ENCODE assay signal across 13 cellular contexts in the genomic region with DNA sequence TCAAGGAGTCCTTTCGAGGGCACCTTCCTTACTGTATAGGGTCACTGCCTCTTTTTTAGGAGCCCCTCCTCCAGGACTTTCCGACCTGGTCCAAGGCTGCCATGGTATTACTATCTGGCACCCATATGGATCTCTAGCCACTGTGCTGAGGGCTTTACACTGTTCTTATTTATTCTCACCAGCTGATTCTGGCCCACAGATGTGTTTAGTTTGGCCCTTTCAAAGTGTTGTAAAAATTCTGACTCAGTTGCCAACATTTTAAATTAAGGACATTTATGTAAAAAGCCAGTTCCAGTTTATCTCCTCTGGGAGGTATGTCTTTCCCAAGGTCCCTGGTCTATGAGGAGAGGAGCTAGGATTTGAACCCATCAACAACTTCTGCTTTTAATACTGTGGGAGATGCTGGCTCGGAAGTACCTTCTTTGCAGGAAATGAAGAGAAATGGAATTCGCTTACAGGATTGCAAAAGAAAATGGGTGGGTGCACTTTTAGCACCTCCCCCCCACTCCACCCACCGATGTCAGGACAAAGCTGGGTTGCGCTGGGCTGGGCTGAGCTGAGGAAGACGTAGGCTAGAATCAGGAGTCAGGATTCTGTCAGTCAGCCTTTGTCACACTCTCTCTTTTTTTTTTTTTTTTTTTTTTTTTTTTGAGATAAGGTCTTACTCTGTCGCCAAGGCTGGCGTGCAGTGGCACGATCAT. TPM values are rescaled to one million over a fixed set of nuclear protein-coding genes. Genes with fewer than 3 reads are reported as not detected.
A peak's percentile ranks its signal among the peaks of the same experiment; 100 is the strongest.
DNase-seq lines count a peak whose midpoint lies in the region; ATAC-seq and TF ChIP-seq lines count a peak whose summit lies in the region.
"Had no signal": no experiment of that assay in that cellular context is flagged by ENCODE, and none has a peak within 500 bp of the region (broad histone marks: within the 10 kb centered on the region; RNA-seq: fewer than 3 reads in every experiment).

No MANE protein-coding gene starts in this region.

- no peaks in the 10 kb centered on the region for H3K9me3 Mint-ChIP-seq in stimulated activated effector memory CD8-positive, alpha-beta T cell treated with anti-CD3 and anti-CD28 coated beads, Interleukin-12 subunit alpha, Interleukin-12 subunit beta, amount 100 ng/mL, for 72 hours
- H3K9me3 Mint-ChIP-seq: activated CD4-positive, alpha-beta T cell treated with anti-CD3 and anti-CD28 coated beads, Interleukin-2, amount 10 ng/mL, durations not matched to agents 24 days and 14 days had no signal

- intact Hi-C loops in left cardiac atrium (cut with DNase I), result no loop called here

- H3K27ac ChIP-seq in WERI-Rb-1, result peak overlapping the region; percentile 54
- H3K27ac ChIP-seq: SK-N-MC had no signal

- no peak overlapping the region for H3K4me3 Mint-ChIP-seq in stimulated activated effector memory CD8-positive, alpha-beta T cell treated with anti-CD3 and anti-CD28 coated beads, Interleukin-12 subunit alpha, Interleukin-12 subunit beta, amount 100 ng/mL, for 72 hours
- H3K4me3 Mint-ChIP-seq: activated CD4-positive, alpha-beta T cell treated with anti-CD3 and anti-CD28 coated beads, Interleukin-2, amount 10 ng/mL, durations not matched to agents 24 days and 14 days had no signal

- peak; percentile 67 to 84 for ATAC-seq in left cardiac atrium
- no peak for ATAC-seq in stimulated activated effector memory CD8-positive, alpha-beta T cell treated with anti-CD3 and anti-CD28 coated beads, Interleukin-12 subunit alpha, Interleukin-12 subunit beta, amount 100 ng/mL, for 72 hours
- no peak for ATAC-seq in GM19328 (IDR thresholded peaks at IDR 0.05; ENCODE audit: unreplicated experiment)

- peaks cover 25% of the 10 kb centered on the region for H3K36me3 Mint-ChIP-seq in stimulated activated effector memory CD8-positive, alpha-beta T cell treated with anti-CD3 and anti-CD28 coated beads, Interleukin-12 subunit alpha, Interleukin-12 subunit beta, amount 100 ng/mL, for 72 hours

- peak overlapping the region; percentile 82 for H3K27ac Mint-ChIP-seq in stimulated activated effector memory CD8-positive, alpha-beta T cell treated with anti-CD3 and anti-CD28 coated beads, Interleukin-12 subunit alpha, Interleukin-12 subunit beta, amount 100 ng/mL, for 72 hours

- H3K27me3 ChIP-seq in WERI-Rb-1 (ENCODE audit: insufficient read depth, low read depth, severe bottlenecking), result no peaks in the 10 kb centered on the region

- H3K36me3 ChIP-seq in WERI-Rb-1, result peaks cover 5% of the 10 kb centered on the region

- peaks cover 88% of the 10 kb centered on the region for H3K4me1 Mint-ChIP-seq in stimulated activated effector memory CD8-positive, alpha-beta T cell treated with anti-CD3 and anti-CD28 coated beads, Interleukin-12 subunit alpha, Interleukin-12 subunit beta, amount 100 ng/mL, for 72 hours

- TF ChIP-seq CTCF in WERI-Rb-1 (IDR thresholded peaks at IDR 0.05; ENCODE audit: low read depth, low read length), result no peak

- no peak overlapping the region for H3K4me3 ChIP-seq in WERI-Rb-1 (ENCODE audit: low read depth, low read length)
- H3K4me3 ChIP-seq: SK-N-MC had no signal

- DNase-seq in EH (ENCODE audit: low read depth) (peak; percentile 38), WERI-Rb-1 (no peak), left cardiac atrium (peak; percentile 85), NCI-H2227 (lab: John Stamatoyannopoulos, UW; ENCODE audit: unreplicated experiment) (no peak), NCI-H345 (lab: John Stamatoyannopoulos, UW) (no peak), NCI-H774 (lab: John Stamatoyannopoulos, UW) (no peak)
- no peak for DNase-seq in stimulated activated effector memory CD8-positive, alpha-beta T cell treated with anti-CD3 and anti-CD28 coated beads, Interleukin-12 subunit alpha, Interleukin-12 subunit beta, amount 100 ng/mL, for 72 hours (ENCODE audit: low spot score in 2 of 2)
- DNase-seq: activated CD4-positive, alpha-beta T cell treated with anti-CD3 and anti-CD28 coated beads, Interleukin-2, amount 10 ng/mL, durations not matched to agents 24 days and 14 days; NCI-H1048; NCI-H524 treated with DMSO at 0.1 percent for 48 hours; stimulated activated CD4-positive, alpha-beta T cell treated with anti-CD3 and anti-CD28 coated beads, Interleukin-4, amount 100 ng/mL, for 24 hours had no signal

- H3K9me3 ChIP-seq in WERI-Rb-1 (ENCODE audit: severe bottlenecking), result no peaks in the 10 kb centered on the region

RNA-seq across cellular contexts. Expression of a gene that starts 7.8 kb away (rescaled TPM):
- total RNA-seq in left cardiac atrium, result 10 to 100 TPM; 34.7 to 49.0 TPM

Comparison
In these comparisons a context has a peak if more than half of its experiments do, and no peak if none do; other contexts are left out.
1. DNase-seq: peak in EH (single experiment) and left cardiac atrium (single experiment); none in WERI-Rb-1 (single experiment), stimulated activated effector memory CD8-positive, alpha-beta T cell treated with anti-CD3 and anti-CD28 coated beads, Interleukin-12 subunit alpha, Interleukin-12 subunit beta, amount 100 ng/mL, for 72 hours (0 of 2), NCI-H2227 (single experiment), NCI-H345 (single experiment) and NCI-H774 (single experiment).
2. ATAC-seq: peak in left cardiac atrium (2 of 2); none in stimulated activated effector memory CD8-positive, alpha-beta T cell treated with anti-CD3 and anti-CD28 coated beads, Interleukin-12 subunit alpha, Interleukin-12 subunit beta, amount 100 ng/mL, for 72 hours (single experiment) and GM19328 (single experiment).